Comparison of ENCODE assay signal across 8 cellular contexts in genomic region chr1:86913896-86914634, GRCh38.
A peak's percentile ranks its signal among the peaks of the same experiment; 100 is the strongest.
DNase-seq lines count a peak whose midpoint lies in the region; ATAC-seq lines count a peak whose summit lies in the region.

SELENOF (minus strand) TSS chr1:86914126; CDS start chr1:86914111, 15 bp downstream.

- peak; percentile 98 for DNase-seq in AG20443 (ENCODE audit: low spot score)
- DNase-seq in NCI-H446 (lab: John Stamatoyannopoulos, UW) = peak; percentile 100
- peak; percentile 97 for DNase-seq in activated CD4-positive, CD25-positive, alpha-beta regulatory T cell treated with anti-CD3 and anti-CD28 coated beads, Interleukin-2, amount 50 U/mL, for 16 hours (ENCODE audit: low read depth, low spot score)
- DNase-seq in cerebellar cortex (ENCODE audit: low spot score) = peak; percentile 100
- DNase-seq in iris pigment epithelial cell (ENCODE audit: low read depth) = peak; percentile 100
- DNase-seq in stimulated activated CD4-positive, alpha-beta T cell treated with anti-CD3 and anti-CD28 coated beads, Interleukin-12 subunit alpha, Interleukin-12 subunit beta, amount 100 ng/mL, for 24 hours (ENCODE audit: low read depth in 2 of 2) = peak; percentile 95 to 99

- peak; percentile 80 for ATAC-seq in GM19043 (IDR thresholded peaks at IDR 0.05; ENCODE audit: low read depth, unreplicated experiment)
- ATAC-seq in HG03354 (IDR thresholded peaks at IDR 0.05; ENCODE audit: poor library complexity, severe bottlenecking, unreplicated experiment) = peak; percentile 85

Comparison
In these comparisons a context has a peak if more than half of its experiments do, and no peak if none do; other contexts are left out.
1. Peak in every context shown above with its lines: DNase-seq and ATAC-seq.